ENCODE assay signal across 1 cellular context in genomic region chr17:79042421-79043190, GRCh38.
A peak's percentile ranks its signal among the peaks of the same experiment; 100 is the strongest.
TF ChIP-seq lines count a peak whose summit lies in the region.

No MANE protein-coding gene starts in this region.

TF ChIP-seq in HepG2, 621 proteins besides CTCF, POLR2A, EP300 and RAD21 (continued from another document and continues in another):
- TF ChIP-seq MTA3 (CRISPR knock-in tag; IDR thresholded peaks at IDR 0.05): no peak
- 0 out of 2 replicates have a peak, but pooled peaks have one; percentile 0 for TF ChIP-seq ZNF878 (CRISPR knock-in tag; IDR thresholded peaks at IDR 0.05)
- no peak for TF ChIP-seq JUND (CRISPR knock-in tag; IDR thresholded peaks at IDR 0.05)
- TF ChIP-seq NRL (CRISPR knock-in tag; IDR thresholded peaks at IDR 0.05; ENCODE audit: borderline replicate concordance): 0 out of 2 replicates have a peak, but pooled peaks have one; percentile 60
- TF ChIP-seq SIN3A (IDR thresholded peaks at IDR 0.05; ENCODE audit: borderline replicate concordance, low read depth, low read length): no peak
- TF ChIP-seq IKZF1 (IDR thresholded peaks at IDR 0.05): no peak; the same call in 1 of the 2 replicates
- TF ChIP-seq, protein P1, sequence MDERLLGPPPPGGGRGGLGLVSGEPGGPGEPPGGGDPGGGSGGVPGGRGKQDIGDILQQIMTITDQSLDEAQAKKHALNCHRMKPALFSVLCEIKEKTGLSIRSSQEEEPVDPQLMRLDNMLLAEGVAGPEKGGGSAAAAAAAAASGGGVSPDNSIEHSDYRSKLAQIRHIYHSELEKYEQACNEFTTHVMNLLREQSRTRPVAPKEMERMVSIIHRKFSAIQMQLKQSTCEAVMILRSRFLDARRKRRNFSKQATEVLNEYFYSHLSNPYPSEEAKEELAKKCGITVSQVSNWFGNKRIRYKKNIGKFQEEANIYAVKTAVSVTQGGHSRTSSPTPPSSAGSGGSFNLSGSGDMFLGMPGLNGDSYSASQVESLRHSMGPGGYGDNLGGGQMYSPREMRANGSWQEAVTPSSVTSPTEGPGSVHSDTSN (CRISPR knock-in tag; IDR thresholded peaks at IDR 0.05): no peak
- no peak for TF ChIP-seq GTF3A (CRISPR knock-in tag; conservative IDR thresholded peaks at IDR 0.05)
- TF ChIP-seq, protein P2, sequence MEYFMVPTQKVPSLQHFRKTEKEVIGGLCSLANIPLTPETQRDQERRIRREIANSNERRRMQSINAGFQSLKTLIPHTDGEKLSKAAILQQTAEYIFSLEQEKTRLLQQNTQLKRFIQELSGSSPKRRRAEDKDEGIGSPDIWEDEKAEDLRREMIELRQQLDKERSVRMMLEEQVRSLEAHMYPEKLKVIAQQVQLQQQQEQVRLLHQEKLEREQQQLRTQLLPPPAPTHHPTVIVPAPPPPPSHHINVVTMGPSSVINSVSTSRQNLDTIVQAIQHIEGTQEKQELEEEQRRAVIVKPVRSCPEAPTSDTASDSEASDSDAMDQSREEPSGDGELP (IDR thresholded peaks at IDR 0.05; ENCODE audit: borderline replicate concordance, low read depth): no peak
- TF ChIP-seq ZNF326 (CRISPR knock-in tag; IDR thresholded peaks at IDR 0.05; ENCODE audit: borderline replicate concordance): no peak
- TF ChIP-seq HIVEP1 (CRISPR knock-in tag; IDR thresholded peaks at IDR 0.05): no peak
- TF ChIP-seq PAWR (CRISPR knock-in tag; IDR thresholded peaks at IDR 0.05; ENCODE audit: borderline replicate concordance): no peak
- TF ChIP-seq ZBTB26 (CRISPR knock-in tag; IDR thresholded peaks at IDR 0.05; ENCODE audit: borderline replicate concordance): peak; percentile 45; the same call in 1 of the 2 replicates
- peak; percentile 58; the same call in 1 of the 2 replicates for TF ChIP-seq ARNT (IDR thresholded peaks at IDR 0.05)
- peak; percentile 75 for TF ChIP-seq STAG1 (CRISPR knock-in tag; IDR thresholded peaks at IDR 0.05)
- no peak for TF ChIP-seq ZNF337 (CRISPR knock-in tag; IDR thresholded peaks at IDR 0.05; ENCODE audit: borderline replicate concordance, low read depth)
- no peak for TF ChIP-seq ZSCAN31 (CRISPR knock-in tag; IDR thresholded peaks at IDR 0.05; ENCODE audit: low read depth)
- TF ChIP-seq ZEB1 (IDR thresholded peaks at IDR 0.05; ENCODE audit: insufficient replicate concordance, low read depth): no peak
- TF ChIP-seq HIC2 (CRISPR knock-in tag; IDR thresholded peaks at IDR 0.05; ENCODE audit: low read depth): peak; percentile 68; the same call in 1 of the 2 replicates
- TF ChIP-seq SALL1 (CRISPR knock-in tag; IDR thresholded peaks at IDR 0.05): peak; percentile 57; the same call in 1 of the 2 replicates
- TF ChIP-seq ZSCAN21 (CRISPR knock-in tag; IDR thresholded peaks at IDR 0.05; ENCODE audit: borderline replicate concordance): 0 out of 2 replicates have a peak, but pooled peaks have one; percentile 33
- peak; percentile 19; the same call in 1 of the 2 replicates for TF ChIP-seq FOXK2 (IDR thresholded peaks at IDR 0.05)
- TF ChIP-seq, protein P3, sequence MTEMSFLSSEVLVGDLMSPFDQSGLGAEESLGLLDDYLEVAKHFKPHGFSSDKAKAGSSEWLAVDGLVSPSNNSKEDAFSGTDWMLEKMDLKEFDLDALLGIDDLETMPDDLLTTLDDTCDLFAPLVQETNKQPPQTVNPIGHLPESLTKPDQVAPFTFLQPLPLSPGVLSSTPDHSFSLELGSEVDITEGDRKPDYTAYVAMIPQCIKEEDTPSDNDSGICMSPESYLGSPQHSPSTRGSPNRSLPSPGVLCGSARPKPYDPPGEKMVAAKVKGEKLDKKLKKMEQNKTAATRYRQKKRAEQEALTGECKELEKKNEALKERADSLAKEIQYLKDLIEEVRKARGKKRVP (CRISPR knock-in tag; IDR thresholded peaks at IDR 0.05): no peak
- no peak for TF ChIP-seq FOXP1 (IDR thresholded peaks at IDR 0.05)
- TF ChIP-seq FOXP1 (CRISPR knock-in tag; IDR thresholded peaks at IDR 0.05): no peak
- no peak for TF ChIP-seq ZNF552 (CRISPR knock-in tag; IDR thresholded peaks at IDR 0.05; ENCODE audit: borderline replicate concordance)
- no peak for TF ChIP-seq KMT2A (CRISPR knock-in tag; IDR thresholded peaks at IDR 0.05)
- no peak for TF ChIP-seq MAF1 (CRISPR knock-in tag; IDR thresholded peaks at IDR 0.05; ENCODE audit: borderline replicate concordance)
- TF ChIP-seq, protein P4, sequence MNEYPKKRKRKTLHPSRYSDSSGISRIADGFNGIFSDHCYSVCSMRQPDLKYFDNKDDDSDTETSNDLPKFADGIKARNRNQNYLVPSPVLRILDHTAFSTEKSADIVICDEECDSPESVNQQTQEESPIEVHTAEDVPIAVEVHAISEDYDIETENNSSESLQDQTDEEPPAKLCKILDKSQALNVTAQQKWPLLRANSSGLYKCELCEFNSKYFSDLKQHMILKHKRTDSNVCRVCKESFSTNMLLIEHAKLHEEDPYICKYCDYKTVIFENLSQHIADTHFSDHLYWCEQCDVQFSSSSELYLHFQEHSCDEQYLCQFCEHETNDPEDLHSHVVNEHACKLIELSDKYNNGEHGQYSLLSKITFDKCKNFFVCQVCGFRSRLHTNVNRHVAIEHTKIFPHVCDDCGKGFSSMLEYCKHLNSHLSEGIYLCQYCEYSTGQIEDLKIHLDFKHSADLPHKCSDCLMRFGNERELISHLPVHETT (CRISPR knock-in tag; conservative IDR thresholded peaks at IDR 0.05): no peak
- no peak for TF ChIP-seq HNRNPLL (IDR thresholded peaks at IDR 0.05; ENCODE audit: low read depth, low read length, poor library complexity, severe bottlenecking)
- TF ChIP-seq, protein P5, sequence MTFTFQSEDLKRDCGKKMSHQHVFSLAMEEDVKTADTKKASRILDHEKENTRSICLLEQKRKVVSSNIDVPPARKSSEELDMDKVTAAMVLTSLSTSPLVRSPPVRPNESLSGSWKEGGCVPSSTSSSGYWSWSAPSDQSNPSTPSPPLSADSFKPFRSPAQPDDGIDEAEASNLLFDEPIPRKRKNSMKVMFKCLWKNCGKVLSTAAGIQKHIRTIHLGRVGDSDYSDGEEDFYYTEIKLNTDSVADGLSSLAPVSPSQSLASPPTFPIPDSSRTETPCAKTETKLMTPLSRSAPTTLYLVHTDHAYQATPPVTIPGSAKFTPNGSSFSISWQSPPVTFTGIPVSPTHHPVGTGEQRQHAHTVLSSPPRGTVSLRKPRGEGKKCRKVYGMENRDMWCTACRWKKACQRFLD (CRISPR knock-in tag; IDR thresholded peaks at IDR 0.05; ENCODE audit: borderline replicate concordance): no peak
- 0 out of 2 replicates have a peak, but pooled peaks have one; percentile 5 for TF ChIP-seq GABPB1 (CRISPR knock-in tag; IDR thresholded peaks at IDR 0.05)
- TF ChIP-seq CAMTA2 (CRISPR knock-in tag; IDR thresholded peaks at IDR 0.05; ENCODE audit: borderline replicate concordance): no peak
- peak; percentile 58; the same call in 1 of the 2 replicates for TF ChIP-seq ZFP91 (CRISPR knock-in tag; IDR thresholded peaks at IDR 0.05; ENCODE audit: borderline replicate concordance)
- TF ChIP-seq NAIF1 (CRISPR knock-in tag; IDR thresholded peaks at IDR 0.05; ENCODE audit: borderline replicate concordance): no peak
- no peak for TF ChIP-seq ZNF816 (CRISPR knock-in tag; IDR thresholded peaks at IDR 0.05; ENCODE audit: borderline replicate concordance)
- TF ChIP-seq ZNF589 (CRISPR knock-in tag; conservative IDR thresholded peaks at IDR 0.05): peak; percentile 45; the same call in 1 of the 2 replicates
- TF ChIP-seq GMEB2 (CRISPR knock-in tag; IDR thresholded peaks at IDR 0.05; ENCODE audit: low read depth): no peak
- TF ChIP-seq NONO (IDR thresholded peaks at IDR 0.05): no peak
- 0 out of 2 replicates have a peak, but pooled peaks have one; percentile 27 for TF ChIP-seq NONO (CRISPR knock-in tag; conservative IDR thresholded peaks at IDR 0.05)
- TF ChIP-seq PHF5A (CRISPR knock-in tag; IDR thresholded peaks at IDR 0.05; ENCODE audit: low read depth, unreplicated experiment): no peak
- TF ChIP-seq, protein P6, sequence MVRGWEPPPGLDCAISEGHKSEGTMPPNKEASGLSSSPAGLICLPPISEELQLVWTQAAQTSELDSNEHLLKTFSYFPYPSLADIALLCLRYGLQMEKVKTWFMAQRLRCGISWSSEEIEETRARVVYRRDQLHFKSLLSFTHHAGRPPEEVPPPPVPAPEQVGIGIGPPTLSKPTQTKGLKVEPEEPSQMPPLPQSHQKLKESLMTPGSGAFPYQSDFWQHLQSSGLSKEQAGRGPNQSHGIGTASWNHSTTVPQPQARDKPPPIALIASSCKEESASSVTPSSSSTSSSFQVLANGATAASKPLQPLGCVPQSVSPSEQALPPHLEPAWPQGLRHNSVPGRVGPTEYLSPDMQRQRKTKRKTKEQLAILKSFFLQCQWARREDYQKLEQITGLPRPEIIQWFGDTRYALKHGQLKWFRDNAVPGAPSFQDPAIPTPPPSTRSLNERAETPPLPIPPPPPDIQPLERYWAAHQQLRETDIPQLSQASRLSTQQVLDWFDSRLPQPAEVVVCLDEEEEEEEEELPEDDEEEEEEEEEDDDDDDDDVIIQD (CRISPR knock-in tag; IDR thresholded peaks at IDR 0.05; ENCODE audit: low read depth): no peak
- TF ChIP-seq, protein P7, sequence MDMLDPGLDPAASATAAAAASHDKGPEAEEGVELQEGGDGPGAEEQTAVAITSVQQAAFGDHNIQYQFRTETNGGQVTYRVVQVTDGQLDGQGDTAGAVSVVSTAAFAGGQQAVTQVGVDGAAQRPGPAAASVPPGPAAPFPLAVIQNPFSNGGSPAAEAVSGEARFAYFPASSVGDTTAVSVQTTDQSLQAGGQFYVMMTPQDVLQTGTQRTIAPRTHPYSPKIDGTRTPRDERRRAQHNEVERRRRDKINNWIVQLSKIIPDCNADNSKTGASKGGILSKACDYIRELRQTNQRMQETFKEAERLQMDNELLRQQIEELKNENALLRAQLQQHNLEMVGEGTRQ (IDR thresholded peaks at IDR 0.05; ENCODE audit: low read depth, low read length): no peak
- TF ChIP-seq, protein P7 (CRISPR knock-in tag; IDR thresholded peaks at IDR 0.05; ENCODE audit: borderline replicate concordance): no peak
- peak; percentile 90 for TF ChIP-seq SMC3 (IDR thresholded peaks at IDR 0.05; ENCODE audit: low read length)
- TF ChIP-seq ZNF451 (CRISPR knock-in tag; IDR thresholded peaks at IDR 0.05): no peak
- no peak for TF ChIP-seq ZBTB39 (CRISPR knock-in tag; IDR thresholded peaks at IDR 0.05)
